ENCODE assay signal across 21 cellular contexts in genomic region chr4:6047130-6047673, GRCh38. TPM values are rescaled to one million over a fixed set of nuclear protein-coding genes. Genes with fewer than 3 reads are reported as not detected.
DNase-seq lines count a peak whose midpoint lies in the region; ATAC-seq and TF ChIP-seq lines count a peak whose summit lies in the region.
"Had no signal": no experiment of that assay in that cellular context is flagged by ENCODE, and none has a peak within 500 bp of the region (broad histone marks: within the 10 kb centered on the region; RNA-seq: fewer than 3 reads in every experiment).

No MANE protein-coding gene starts in this region.

- intact Hi-C loops in Calu3 (cut with micrococcal nuclease; ENCODE audit: unreplicated experiment), result no loop called here
- intact Hi-C loops in transverse colon (cut with DNase I; ENCODE audit: low total_unique reads), result no loop called here

- no peaks in the 10 kb centered on the region for H3K9me2 ChIP-seq in GM23338 (ENCODE audit: insufficient read depth)

- POLR2A ChIA-PET in RWPE1 (lab: Yijun Ruan, JAX; ENCODE audit: low non-redundant PET), result no interaction called here

- H3K4me3 ChIP-seq in GM23338 (no peak overlapping the region), transverse colon (no peak overlapping the region)
- H3K4me3 ChIP-seq: SJSA1, tibial nerve had no signal

- no peaks in the 10 kb centered on the region for H3K4me1 Mint-ChIP-seq in Calu3 (ENCODE audit: low read depth, unreplicated experiment)
- H3K4me1 Mint-ChIP-seq in GM23338, result peaks cover 4% of the 10 kb centered on the region; the same call in 1 of the 3 replicates
- H3K4me1 Mint-ChIP-seq: activated naive CD8-positive, alpha-beta T cell treated with anti-CD3 and anti-CD28 coated beads, Interleukin-2, amount 10 ng/mL, durations not matched to agents 7 days and 5 days; mesothelial cell of epicardium had no signal

- TF ChIP-seq CTCF in Calu3 (IDR thresholded peaks at IDR 0.05; ENCODE audit: unreplicated experiment), result no peak
- no peak for TF ChIP-seq CTCF in GM23338 (conservative IDR thresholded peaks at IDR 0.05; ENCODE audit: low read depth in 2 of 2)
- TF ChIP-seq CTCF in RWPE1 (conservative IDR thresholded peaks at IDR 0.05; ENCODE audit: low read depth), result no peak
- TF ChIP-seq CTCF in transverse colon (IDR thresholded peaks at IDR 0.05), result no peak

- DNase-seq in Calu3 (peak; percentile 23), GM23338 (ENCODE audit: low spot score) (peak; percentile 43), RWPE1 (ENCODE audit: low spot score) (peak; percentile 5), kidney tubule cell (ENCODE audit: low spot score) (peak; percentile 6), transverse colon (no peak), NCI-H1092 (lab: John Stamatoyannopoulos, UW) (no peak)
- DNase-seq: activated naive CD8-positive, alpha-beta T cell treated with anti-CD3 and anti-CD28 coated beads, Interleukin-2, amount 10 ng/mL, durations not matched to agents 7 days and 5 days; cerebellar nuclear complex; MV-4-11; NCI-H2171; NCI-H510A treated with DMSO at 0.1 percent for 48 hours; right cardiac atrium; T-helper 1 cell had no signal

- no TSS peak for BruUV-seq in Calu3 (replicated peaks; lab: Mats Ljungman, UMichigan)

- H3K27ac Mint-ChIP-seq in Calu3 (ENCODE audit: unreplicated experiment) (no peak overlapping the region), GM23338 (no peak overlapping the region)
- H3K27ac Mint-ChIP-seq: activated naive CD8-positive, alpha-beta T cell treated with anti-CD3 and anti-CD28 coated beads, Interleukin-2, amount 10 ng/mL, durations not matched to agents 7 days and 5 days; mesothelial cell of epicardium; nephron had no signal

- peaks cover 46% of the 10 kb centered on the region for H3K27me3 Mint-ChIP-seq in Calu3 (ENCODE audit: unreplicated experiment)
- no peaks in the 10 kb centered on the region for H3K27me3 Mint-ChIP-seq in GM23338 (ENCODE audit: insufficient read depth, low read depth, poor library complexity)
- H3K27me3 Mint-ChIP-seq: activated naive CD8-positive, alpha-beta T cell treated with anti-CD3 and anti-CD28 coated beads, Interleukin-2, amount 10 ng/mL, durations not matched to agents 7 days and 5 days had no signal

- CTCF ChIA-PET in Calu3 (lab: Charles Lee) (no interaction called here), RWPE1 (lab: Yijun Ruan, JAX) (no interaction called here)

- 60 to 62% methylated on average over 3 to 15 of the region's 15 CpGs for whole genome bisulfite sequencing in transverse colon (ENCODE audit: low coverage in 1 of 2), 2 donors

- H3K36me3 ChIP-seq in GM23338 (ENCODE audit: insufficient read depth), result no peaks in the 10 kb centered on the region
- no peaks in the 10 kb centered on the region for H3K36me3 ChIP-seq in transverse colon
- H3K36me3 ChIP-seq: SJSA1, tibial nerve had no signal

- H3K4me3 Mint-ChIP-seq in Calu3 (ENCODE audit: low read depth, unreplicated experiment) (no peak overlapping the region), GM23338 (no peak overlapping the region)
- H3K4me3 Mint-ChIP-seq: activated naive CD8-positive, alpha-beta T cell treated with anti-CD3 and anti-CD28 coated beads, Interleukin-2, amount 10 ng/mL, durations not matched to agents 7 days and 5 days; mesothelial cell of epicardium; nephron had no signal

- no peaks in the 10 kb centered on the region for H3K79me2 ChIP-seq in GM23338 (replicated peaks; ENCODE audit: insufficient read depth)
- H3K79me2 ChIP-seq: parathyroid adenoma had no signal

- H4K20me1 ChIP-seq in GM23338 (replicated peaks; ENCODE audit: insufficient read depth), result no peaks in the 10 kb centered on the region

- H3K9me3 Mint-ChIP-seq in Calu3 (ENCODE audit: low read depth, unreplicated experiment) (no peaks in the 10 kb centered on the region), GM23338 (no peaks in the 10 kb centered on the region)
- H3K9me3 Mint-ChIP-seq: activated naive CD8-positive, alpha-beta T cell treated with anti-CD3 and anti-CD28 coated beads, Interleukin-2, amount 10 ng/mL, durations not matched to agents 7 days and 5 days; mesothelial cell of epicardium; nephron had no signal

- H3K36me3 Mint-ChIP-seq in Calu3 (ENCODE audit: insufficient read depth, unreplicated experiment) (no peaks in the 10 kb centered on the region), GM23338 (ENCODE audit: low read depth) (no peaks in the 10 kb centered on the region)
- H3K36me3 Mint-ChIP-seq: activated naive CD8-positive, alpha-beta T cell treated with anti-CD3 and anti-CD28 coated beads, Interleukin-2, amount 10 ng/mL, durations not matched to agents 7 days and 5 days; mesothelial cell of epicardium had no signal

- no peak overlapping the region for H2AFZ ChIP-seq in GM23338
- H2AFZ ChIP-seq: parathyroid adenoma had no signal

- no peaks in the 10 kb centered on the region for H3K9me3 ChIP-seq in transverse colon
- H3K9me3 ChIP-seq: SJSA1, tibial nerve had no signal

- H3K4me1 ChIP-seq in GM23338 (ENCODE audit: insufficient read depth) (no peaks in the 10 kb centered on the region), transverse colon (no peaks in the 10 kb centered on the region)
- H3K4me1 ChIP-seq: parathyroid adenoma, SJSA1, tibial nerve had no signal

- H3K27me3 ChIP-seq in GM23338 (ENCODE audit: insufficient read depth), result no peaks in the 10 kb centered on the region
- no peaks in the 10 kb centered on the region for H3K27me3 ChIP-seq in transverse colon
- H3K27me3 ChIP-seq: SJSA1 had no signal

- no peak for TF ChIP-seq POLR2A in transverse colon (IDR thresholded peaks at IDR 0.05)

- no peaks in the 10 kb centered on the region for H3F3A ChIP-seq in GM23338 (replicated peaks; ENCODE audit: low read depth)

- H3K4me2 ChIP-seq in GM23338, result no peak overlapping the region
- H3K4me2 ChIP-seq: KMS-11 had no signal

- peak; percentile 43 for ATAC-seq in GM23338
- ATAC-seq in GM21529 (IDR thresholded peaks at IDR 0.05; ENCODE audit: unreplicated experiment), result no peak
- ATAC-seq: left lobe of liver, right cardiac atrium had no signal

- no peak overlapping the region for H3K27ac ChIP-seq in GM23338 (ENCODE audit: low read depth)
- H3K27ac ChIP-seq in RWPE1, result no peak overlapping the region
- no peak overlapping the region for H3K27ac ChIP-seq in transverse colon
- H3K27ac ChIP-seq: KMS-11, parathyroid adenoma, SJSA1, tibial nerve had no signal

- no peak for TF ChIP-seq EP300 in transverse colon (IDR thresholded peaks at IDR 0.05; ENCODE audit: low read depth)

- in situ Hi-C loops in transverse colon (cut with MboI; ENCODE audit: low pct_ligation_motif_present in 1 of 4, low pct_unique_long_range_greater_than_20kb in 1 of 4, low sequenced_read_pairs in 3 of 4), result no loop called here

TF ChIP-seq in GM23338, 12 proteins besides CTCF, POLR2A, EP300 and RAD21 (continues in another document):
- no peak for TF ChIP-seq POLR2AphosphoS5 (IDR thresholded peaks at IDR 0.05; ENCODE audit: low read depth)
- TF ChIP-seq EZH2phosphoT487 (IDR thresholded peaks at IDR 0.05; ENCODE audit: unreplicated experiment), result no peak
- TF ChIP-seq ETS1 (IDR thresholded peaks at IDR 0.05), result no peak
- no peak for TF ChIP-seq CREB1 (CRISPR knock-in tag; IDR thresholded peaks at IDR 0.05; ENCODE audit: low read depth)
- no peak for TF ChIP-seq JUNB (IDR thresholded peaks at IDR 0.05; ENCODE audit: unreplicated experiment)

RNA-seq across cellular contexts. Expression of gene C4orf50, which starts 29.0 kb away (rescaled TPM):
- not detected in 2 replicates for total RNA-seq in Calu3 (2022)
- total RNA-seq in GM23338 (2014; rRNA removed; shearing (Covaris generic)), result 0.19 and 0.31 TPM in 2 replicates
- 0.06 TPM in 1 of 2 replicates, not detected in the other for polyA plus RNA-seq in GM23338 (2016; fragmentation: Nextera tagmentation; extraction: Ambion mirVana)
- 1 to 10 TPM in 1 of 4 donors, under 1 TPM in 2, not detected in 1; 0.14 to 4.9 (median 0.32) TPM for total RNA-seq in transverse colon
- total RNA-seq: left lobe of liver, SJSA1 had no signal

Comparison
In these comparisons a context has a peak if more than half of its experiments do, and no peak if none do; other contexts are left out.
1. DNase-seq: peak in Calu3 (single experiment), GM23338 (single experiment), RWPE1 (single experiment) and kidney tubule cell (single experiment); none in transverse colon (single experiment) and NCI-H1092 (single experiment).